ENCODE assay signal across 1 cellular context in genomic region chr18:3665780-3666525, GRCh38.
TF ChIP-seq lines count a peak whose summit lies in the region.

No MANE protein-coding gene starts in this region.

TF ChIP-seq in HepG2, 621 proteins besides CTCF, POLR2A, EP300 and RAD21 (continued from another document):
- TF ChIP-seq NR2F6 (IDR thresholded peaks at IDR 0.05), result peak; percentile 91
- TF ChIP-seq NR2F6 (CRISPR knock-in tag; IDR thresholded peaks at IDR 0.05), result peak; percentile 87
- TF ChIP-seq NRL (CRISPR knock-in tag; IDR thresholded peaks at IDR 0.05; ENCODE audit: borderline replicate concordance), result no peak
- no peak for TF ChIP-seq HBP1 (CRISPR knock-in tag; IDR thresholded peaks at IDR 0.05; ENCODE audit: low read depth)
- TF ChIP-seq, protein P1, sequence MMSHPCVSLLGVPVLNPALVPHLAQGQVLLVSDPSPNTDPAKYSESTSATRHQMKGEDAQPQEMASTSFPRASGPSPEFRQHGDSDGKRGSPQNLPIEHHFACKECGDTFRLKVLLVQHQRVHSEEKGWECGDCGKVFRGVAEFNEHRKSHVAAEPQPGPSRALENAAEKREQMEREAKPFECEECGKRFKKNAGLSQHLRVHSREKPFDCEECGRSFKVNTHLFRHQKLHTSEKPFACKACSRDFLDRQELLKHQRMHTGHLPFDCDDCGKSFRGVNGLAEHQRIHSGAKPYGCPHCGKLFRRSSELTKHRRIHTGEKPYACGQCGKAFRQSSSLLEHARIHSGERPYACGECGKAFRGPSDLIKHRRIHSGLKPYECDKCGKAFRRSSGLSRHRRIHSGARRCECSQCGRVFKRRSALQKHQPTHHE (CRISPR knock-in tag; IDR thresholded peaks at IDR 0.05; ENCODE audit: borderline replicate concordance), result 0 out of 2 replicates have a peak, but pooled peaks have one; percentile 12
- no peak for TF ChIP-seq ZNF124 (CRISPR knock-in tag; IDR thresholded peaks at IDR 0.05)
- no peak for TF ChIP-seq NFE2 (CRISPR knock-in tag; IDR thresholded peaks at IDR 0.05)
- no peak for TF ChIP-seq PAX8 (CRISPR knock-in tag; IDR thresholded peaks at IDR 0.05; ENCODE audit: borderline replicate concordance)
- no peak for TF ChIP-seq ZNF225 (CRISPR knock-in tag; IDR thresholded peaks at IDR 0.05)
- TF ChIP-seq ZNF260 (CRISPR knock-in tag; IDR thresholded peaks at IDR 0.05; ENCODE audit: borderline replicate concordance, low read depth), result no peak
- no peak for TF ChIP-seq ZNF253 (CRISPR knock-in tag; IDR thresholded peaks at IDR 0.05; ENCODE audit: borderline replicate concordance)
- TF ChIP-seq THAP11 (CRISPR knock-in tag; IDR thresholded peaks at IDR 0.05), result no peak
- TF ChIP-seq, protein P2, sequence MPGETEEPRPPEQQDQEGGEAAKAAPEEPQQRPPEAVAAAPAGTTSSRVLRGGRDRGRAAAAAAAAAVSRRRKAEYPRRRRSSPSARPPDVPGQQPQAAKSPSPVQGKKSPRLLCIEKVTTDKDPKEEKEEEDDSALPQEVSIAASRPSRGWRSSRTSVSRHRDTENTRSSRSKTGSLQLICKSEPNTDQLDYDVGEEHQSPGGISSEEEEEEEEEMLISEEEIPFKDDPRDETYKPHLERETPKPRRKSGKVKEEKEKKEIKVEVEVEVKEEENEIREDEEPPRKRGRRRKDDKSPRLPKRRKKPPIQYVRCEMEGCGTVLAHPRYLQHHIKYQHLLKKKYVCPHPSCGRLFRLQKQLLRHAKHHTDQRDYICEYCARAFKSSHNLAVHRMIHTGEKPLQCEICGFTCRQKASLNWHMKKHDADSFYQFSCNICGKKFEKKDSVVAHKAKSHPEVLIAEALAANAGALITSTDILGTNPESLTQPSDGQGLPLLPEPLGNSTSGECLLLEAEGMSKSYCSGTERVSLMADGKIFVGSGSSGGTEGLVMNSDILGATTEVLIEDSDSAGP (CRISPR knock-in tag; IDR thresholded peaks at IDR 0.05; ENCODE audit: borderline replicate concordance), result peak; percentile 89
- TF ChIP-seq KLF6 (CRISPR knock-in tag; IDR thresholded peaks at IDR 0.05), result no peak; the same call in 1 of the 2 replicates
- no peak for TF ChIP-seq NONO (IDR thresholded peaks at IDR 0.05)
- 0 out of 2 replicates have a peak, but pooled peaks have one; percentile 21 for TF ChIP-seq NONO (CRISPR knock-in tag; conservative IDR thresholded peaks at IDR 0.05)
- peak; percentile 42; the same call in 1 of the 2 replicates for TF ChIP-seq KDM5A (IDR thresholded peaks at IDR 0.05; ENCODE audit: borderline replicate concordance, low read length)
- TF ChIP-seq PHF21A (CRISPR knock-in tag; IDR thresholded peaks at IDR 0.05), result peak; percentile 83
- no peak for TF ChIP-seq SETDB1 (CRISPR knock-in tag; IDR thresholded peaks at IDR 0.05; ENCODE audit: borderline replicate concordance)
- no peak for TF ChIP-seq MAZ (IDR thresholded peaks at IDR 0.05; ENCODE audit: borderline replicate concordance, low read depth, low read length)
- TF ChIP-seq MAZ (CRISPR knock-in tag; IDR thresholded peaks at IDR 0.05; ENCODE audit: low read depth), result 0 out of 2 replicates have a peak, but pooled peaks have one; percentile 4
- no peak for TF ChIP-seq ZFP41 (CRISPR knock-in tag; IDR thresholded peaks at IDR 0.05; ENCODE audit: borderline replicate concordance)
- TF ChIP-seq THYN1 (CRISPR knock-in tag; IDR thresholded peaks at IDR 0.05; ENCODE audit: borderline replicate concordance, low read depth), result no peak
- TF ChIP-seq ETV5 (CRISPR knock-in tag; IDR thresholded peaks at IDR 0.05; ENCODE audit: borderline replicate concordance), result peak; percentile 79
- no peak for TF ChIP-seq RNF2 (conservative IDR thresholded peaks at IDR 0.05; ENCODE audit: low read depth)
- no peak for TF ChIP-seq DDIT3 (CRISPR knock-in tag; IDR thresholded peaks at IDR 0.05)
